In the genomic region with DNA sequence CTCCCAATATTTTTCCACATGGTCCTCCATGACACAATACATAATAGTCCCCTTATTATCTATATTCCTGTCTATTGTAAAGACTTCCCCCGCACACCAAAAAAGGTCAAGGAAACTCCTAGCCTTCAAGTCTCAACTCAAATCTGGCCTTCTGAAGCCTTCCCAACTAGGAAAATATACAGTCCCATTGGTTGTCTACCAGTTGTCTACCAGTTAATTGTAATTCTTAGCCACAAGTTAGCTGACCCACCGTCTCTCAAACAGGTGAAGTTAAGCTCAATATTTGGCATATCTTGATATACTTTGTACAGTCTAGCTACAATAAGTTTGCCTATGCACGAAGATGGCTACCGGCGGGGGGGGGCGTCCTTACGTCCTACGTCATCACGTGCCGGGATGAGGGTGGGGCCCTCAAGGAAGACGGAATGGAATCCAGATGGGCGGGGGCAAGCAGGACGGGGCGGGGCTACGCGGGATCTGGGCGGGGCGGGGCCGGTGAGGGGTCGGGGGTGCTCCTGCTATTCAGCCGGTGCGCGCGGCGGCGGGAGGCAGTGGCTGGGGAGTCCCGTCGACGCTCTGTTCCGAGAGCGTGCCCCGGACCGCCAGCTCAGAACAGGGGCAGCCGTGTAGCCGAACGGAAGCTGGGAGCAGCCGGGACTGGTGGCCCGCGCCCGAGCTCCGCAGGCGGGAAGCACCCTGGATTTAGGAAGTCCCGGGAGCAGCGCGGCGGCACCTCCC, we compare ENCODE assay signal across 1 cellular context.
TF ChIP-seq lines count a peak whose summit lies in the region.

TSS of gene AHR (plus strand) at position 551 of the 738 bp plus-strand sequence. CDS start 613 bp downstream, outside the sequence.

TF ChIP-seq in HepG2, 621 proteins besides CTCF, POLR2A, EP300 and RAD21 (continues in another document):
- TF ChIP-seq ZNF530 (CRISPR knock-in tag; IDR thresholded peaks at IDR 0.05; ENCODE audit: low read depth) = no peak
- peak; percentile 97 for TF ChIP-seq ZNF740 (CRISPR knock-in tag; IDR thresholded peaks at IDR 0.05)
- no peak for TF ChIP-seq ZNF138 (CRISPR knock-in tag; IDR thresholded peaks at IDR 0.05; ENCODE audit: low read depth)
- TF ChIP-seq GPN1 (CRISPR knock-in tag; IDR thresholded peaks at IDR 0.05; ENCODE audit: borderline replicate concordance) = no peak
- TF ChIP-seq, protein P1, sequence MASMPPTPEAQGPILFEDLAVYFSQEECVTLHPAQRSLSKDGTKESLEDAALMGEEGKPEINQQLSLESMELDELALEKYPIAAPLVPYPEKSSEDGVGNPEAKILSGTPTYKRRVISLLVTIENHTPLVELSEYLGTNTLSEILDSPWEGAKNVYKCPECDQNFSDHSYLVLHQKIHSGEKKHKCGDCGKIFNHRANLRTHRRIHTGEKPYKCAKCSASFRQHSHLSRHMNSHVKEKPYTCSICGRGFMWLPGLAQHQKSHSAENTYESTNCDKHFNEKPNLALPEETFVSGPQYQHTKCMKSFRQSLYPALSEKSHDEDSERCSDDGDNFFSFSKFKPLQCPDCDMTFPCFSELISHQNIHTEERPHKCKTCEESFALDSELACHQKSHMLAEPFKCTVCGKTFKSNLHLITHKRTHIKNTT (CRISPR knock-in tag; IDR thresholded peaks at IDR 0.05) = no peak
- no peak for TF ChIP-seq ZNF501 (CRISPR knock-in tag; IDR thresholded peaks at IDR 0.05)
- peak; percentile 10; the same call in 1 of the 2 replicates for TF ChIP-seq ZNF124 (CRISPR knock-in tag; IDR thresholded peaks at IDR 0.05)
- no peak for TF ChIP-seq ZNF598 (CRISPR knock-in tag; IDR thresholded peaks at IDR 0.05; ENCODE audit: borderline replicate concordance)
- no peak; the same call in 1 of the 2 replicates for TF ChIP-seq ZBTB2 (CRISPR knock-in tag; IDR thresholded peaks at IDR 0.05; ENCODE audit: low read depth)
- no peak for TF ChIP-seq SIX1 (CRISPR knock-in tag; IDR thresholded peaks at IDR 0.05; ENCODE audit: borderline replicate concordance)
- no peak for TF ChIP-seq KDM5B (CRISPR knock-in tag; IDR thresholded peaks at IDR 0.05; ENCODE audit: borderline replicate concordance)
- TF ChIP-seq HHEX (CRISPR knock-in tag; IDR thresholded peaks at IDR 0.05) = no peak
- 0 out of 2 replicates have a peak, but pooled peaks have one; percentile 13 for TF ChIP-seq ATF7 (IDR thresholded peaks at IDR 0.05)
- TF ChIP-seq ATF7 (CRISPR knock-in tag; IDR thresholded peaks at IDR 0.05) = no peak
- TF ChIP-seq TEAD3 (CRISPR knock-in tag; optimal IDR thresholded peaks at IDR 0.05; ENCODE audit: borderline replicate concordance) = peak; percentile 63
- peak; percentile 70; the same call in 1 of the 2 replicates for TF ChIP-seq SRY (CRISPR knock-in tag; IDR thresholded peaks at IDR 0.05)
- TF ChIP-seq ZNF264 (CRISPR knock-in tag; IDR thresholded peaks at IDR 0.05) = peak; percentile 69; the same call in 1 of the 2 replicates
- no peak for TF ChIP-seq PHB2 (IDR thresholded peaks at IDR 0.05; ENCODE audit: partially characterized antibody)
- no peak for TF ChIP-seq NR3C1 (CRISPR knock-in tag; IDR thresholded peaks at IDR 0.05)
- no peak for TF ChIP-seq RORA (CRISPR knock-in tag; IDR thresholded peaks at IDR 0.05)
- TF ChIP-seq, protein P2, sequence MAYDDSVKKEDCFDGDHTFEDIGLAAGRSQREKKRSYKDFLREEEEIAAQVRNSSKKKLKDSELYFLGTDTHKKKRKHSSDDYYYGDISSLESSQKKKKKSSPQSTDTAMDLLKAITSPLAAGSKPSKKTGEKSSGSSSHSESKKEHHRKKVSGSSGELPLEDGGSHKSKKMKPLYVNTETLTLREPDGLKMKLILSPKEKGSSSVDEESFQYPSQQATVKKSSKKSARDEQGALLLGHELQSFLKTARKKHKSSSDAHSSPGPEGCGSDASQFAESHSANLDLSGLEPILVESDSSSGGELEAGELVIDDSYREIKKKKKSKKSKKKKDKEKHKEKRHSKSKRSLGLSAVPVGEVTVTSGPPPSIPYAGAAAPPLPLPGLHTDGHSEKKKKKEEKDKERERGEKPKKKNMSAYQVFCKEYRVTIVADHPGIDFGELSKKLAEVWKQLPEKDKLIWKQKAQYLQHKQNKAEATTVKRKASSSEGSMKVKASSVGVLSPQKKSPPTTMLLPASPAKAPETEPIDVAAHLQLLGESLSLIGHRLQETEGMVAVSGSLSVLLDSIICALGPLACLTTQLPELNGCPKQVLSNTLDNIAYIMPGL (CRISPR knock-in tag; IDR thresholded peaks at IDR 0.05; ENCODE audit: borderline replicate concordance in 1 of 2, low read depth in 1 of 2) = no peak; a peak in 1 of 4 replicates
- TF ChIP-seq NBN (conservative IDR thresholded peaks at IDR 0.05) = no peak
- peak; percentile 27; the same call in 1 of the 2 replicates for TF ChIP-seq NFKB2 (CRISPR knock-in tag; IDR thresholded peaks at IDR 0.05; ENCODE audit: borderline replicate concordance)
- no peak for TF ChIP-seq ZNF34 (CRISPR knock-in tag; IDR thresholded peaks at IDR 0.05; ENCODE audit: borderline replicate concordance)
- peak; percentile 49; the same call in 1 of the 2 replicates for TF ChIP-seq HOXA5 (CRISPR knock-in tag; IDR thresholded peaks at IDR 0.05)
- no peak for TF ChIP-seq PAF1 (CRISPR knock-in tag; IDR thresholded peaks at IDR 0.05)
- TF ChIP-seq ZNF20 (CRISPR knock-in tag; IDR thresholded peaks at IDR 0.05) = no peak
- TF ChIP-seq NR0B2 (CRISPR knock-in tag; IDR thresholded peaks at IDR 0.05) = no peak
- peak; percentile 54; the same call in 1 of the 2 replicates for TF ChIP-seq MED1 (CRISPR knock-in tag; IDR thresholded peaks at IDR 0.05)
- TF ChIP-seq NFRKB (IDR thresholded peaks at IDR 0.05) = no peak
- TF ChIP-seq MAZ (IDR thresholded peaks at IDR 0.05; ENCODE audit: borderline replicate concordance, low read depth, low read length) = peak; percentile 88
- 0 out of 2 replicates have a peak, but pooled peaks have one; percentile 22 for TF ChIP-seq MAZ (CRISPR knock-in tag; IDR thresholded peaks at IDR 0.05; ENCODE audit: low read depth)
- TF ChIP-seq ZMAT3 (CRISPR knock-in tag; conservative IDR thresholded peaks at IDR 0.05) = no peak
- TF ChIP-seq, protein P3, sequence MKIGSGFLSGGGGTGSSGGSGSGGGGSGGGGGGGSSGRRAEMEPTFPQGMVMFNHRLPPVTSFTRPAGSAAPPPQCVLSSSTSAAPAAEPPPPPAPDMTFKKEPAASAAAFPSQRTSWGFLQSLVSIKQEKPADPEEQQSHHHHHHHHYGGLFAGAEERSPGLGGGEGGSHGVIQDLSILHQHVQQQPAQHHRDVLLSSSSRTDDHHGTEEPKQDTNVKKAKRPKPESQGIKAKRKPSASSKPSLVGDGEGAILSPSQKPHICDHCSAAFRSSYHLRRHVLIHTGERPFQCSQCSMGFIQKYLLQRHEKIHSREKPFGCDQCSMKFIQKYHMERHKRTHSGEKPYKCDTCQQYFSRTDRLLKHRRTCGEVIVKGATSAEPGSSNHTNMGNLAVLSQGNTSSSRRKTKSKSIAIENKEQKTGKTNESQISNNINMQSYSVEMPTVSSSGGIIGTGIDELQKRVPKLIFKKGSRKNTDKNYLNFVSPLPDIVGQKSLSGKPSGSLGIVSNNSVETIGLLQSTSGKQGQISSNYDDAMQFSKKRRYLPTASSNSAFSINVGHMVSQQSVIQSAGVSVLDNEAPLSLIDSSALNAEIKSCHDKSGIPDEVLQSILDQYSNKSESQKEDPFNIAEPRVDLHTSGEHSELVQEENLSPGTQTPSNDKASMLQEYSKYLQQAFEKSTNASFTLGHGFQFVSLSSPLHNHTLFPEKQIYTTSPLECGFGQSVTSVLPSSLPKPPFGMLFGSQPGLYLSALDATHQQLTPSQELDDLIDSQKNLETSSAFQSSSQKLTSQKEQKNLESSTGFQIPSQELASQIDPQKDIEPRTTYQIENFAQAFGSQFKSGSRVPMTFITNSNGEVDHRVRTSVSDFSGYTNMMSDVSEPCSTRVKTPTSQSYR (CRISPR knock-in tag; IDR thresholded peaks at IDR 0.05; ENCODE audit: borderline replicate concordance) = no peak
- no peak for TF ChIP-seq ZNF225 (CRISPR knock-in tag; IDR thresholded peaks at IDR 0.05)
- TF ChIP-seq CREM (IDR thresholded peaks at IDR 0.05) = peak; percentile 85
- no peak for TF ChIP-seq CREM (CRISPR knock-in tag; IDR thresholded peaks at IDR 0.05)
- peak; percentile 93; the same call in 1 of the 2 replicates for TF ChIP-seq HOMEZ (CRISPR knock-in tag; IDR thresholded peaks at IDR 0.05; ENCODE audit: low read depth)
- peak; percentile 72; the same call in 1 of the 2 replicates for TF ChIP-seq ATF7-NPFF (CRISPR knock-in tag; IDR thresholded peaks at IDR 0.05; ENCODE audit: low read depth)
- TF ChIP-seq SAFB2 (CRISPR knock-in tag; IDR thresholded peaks at IDR 0.05; ENCODE audit: borderline replicate concordance, low read depth) = no peak
- no peak for TF ChIP-seq ZKSCAN5 (CRISPR knock-in tag; IDR thresholded peaks at IDR 0.05)
- TF ChIP-seq, protein P4, sequence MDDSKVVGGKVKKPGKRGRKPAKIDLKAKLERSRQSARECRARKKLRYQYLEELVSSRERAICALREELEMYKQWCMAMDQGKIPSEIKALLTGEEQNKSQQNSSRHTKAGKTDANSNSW (CRISPR knock-in tag; IDR thresholded peaks at IDR 0.05; ENCODE audit: borderline replicate concordance) = no peak
- peak; percentile 77 for TF ChIP-seq TFDP2 (CRISPR knock-in tag; IDR thresholded peaks at IDR 0.05)
- TF ChIP-seq, protein P5, sequence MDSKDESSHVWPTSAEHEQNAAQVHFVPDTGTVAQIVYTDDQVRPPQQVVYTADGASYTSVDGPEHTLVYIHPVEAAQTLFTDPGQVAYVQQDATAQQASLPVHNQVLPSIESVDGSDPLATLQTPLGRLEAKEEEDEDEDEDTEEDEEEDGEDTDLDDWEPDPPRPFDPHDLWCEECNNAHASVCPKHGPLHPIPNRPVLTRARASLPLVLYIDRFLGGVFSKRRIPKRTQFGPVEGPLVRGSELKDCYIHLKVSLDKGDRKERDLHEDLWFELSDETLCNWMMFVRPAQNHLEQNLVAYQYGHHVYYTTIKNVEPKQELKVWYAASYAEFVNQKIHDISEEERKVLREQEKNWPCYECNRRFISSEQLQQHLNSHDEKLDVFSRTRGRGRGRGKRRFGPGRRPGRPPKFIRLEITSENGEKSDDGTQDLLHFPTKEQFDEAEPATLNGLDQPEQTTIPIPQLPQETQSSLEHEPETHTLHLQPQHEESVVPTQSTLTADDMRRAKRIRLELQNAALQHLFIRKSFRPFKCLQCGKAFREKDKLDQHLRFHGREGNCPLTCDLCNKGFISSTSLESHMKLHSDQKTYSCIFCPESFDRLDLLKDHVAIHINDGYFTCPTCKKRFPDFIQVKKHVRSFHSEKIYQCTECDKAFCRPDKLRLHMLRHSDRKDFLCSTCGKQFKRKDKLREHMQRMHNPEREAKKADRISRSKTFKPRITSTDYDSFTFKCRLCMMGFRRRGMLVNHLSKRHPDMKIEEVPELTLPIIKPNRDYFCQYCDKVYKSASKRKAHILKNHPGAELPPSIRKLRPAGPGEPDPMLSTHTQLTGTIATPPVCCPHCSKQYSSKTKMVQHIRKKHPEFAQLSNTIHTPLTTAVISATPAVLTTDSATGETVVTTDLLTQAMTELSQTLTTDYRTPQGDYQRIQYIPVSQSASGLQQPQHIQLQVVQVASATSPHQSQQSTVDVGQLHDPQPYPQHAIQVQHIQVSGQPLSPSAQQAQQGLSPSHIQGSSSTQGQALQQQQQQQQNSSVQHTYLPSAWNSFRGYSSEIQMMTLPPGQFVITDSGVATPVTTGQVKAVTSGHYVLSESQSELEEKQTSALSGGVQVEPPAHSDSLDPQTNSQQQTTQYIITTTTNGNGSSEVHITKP (CRISPR knock-in tag; IDR thresholded peaks at IDR 0.05; ENCODE audit: low read depth) = no peak
- no peak for TF ChIP-seq ZNF556 (CRISPR knock-in tag; IDR thresholded peaks at IDR 0.05; ENCODE audit: borderline replicate concordance)
- no peak; the same call in none of the 2 replicates for TF ChIP-seq CBFB (CRISPR knock-in tag; IDR thresholded peaks at IDR 0.05)
- no peak for TF ChIP-seq ZC3H13 (CRISPR knock-in tag; IDR thresholded peaks at IDR 0.05)
- no peak for TF ChIP-seq MXI1 (IDR thresholded peaks at IDR 0.05; ENCODE audit: borderline replicate concordance, low read depth, low read length)
- no peak for TF ChIP-seq PRPF4 (IDR thresholded peaks at IDR 0.05; ENCODE audit: low read depth, low read length, poor library complexity, severe bottlenecking)
- no peak for TF ChIP-seq ARNT (IDR thresholded peaks at IDR 0.05)
- no peak for TF ChIP-seq CBX1 (IDR thresholded peaks at IDR 0.05; ENCODE audit: low read depth)
- no peak for TF ChIP-seq NCOA5 (CRISPR knock-in tag; IDR thresholded peaks at IDR 0.05)
- TF ChIP-seq ZMYM4 (CRISPR knock-in tag; IDR thresholded peaks at IDR 0.05) = peak; percentile 96
